Comparison of ENCODE assay signal across 17 cellular contexts in the genomic region with DNA sequence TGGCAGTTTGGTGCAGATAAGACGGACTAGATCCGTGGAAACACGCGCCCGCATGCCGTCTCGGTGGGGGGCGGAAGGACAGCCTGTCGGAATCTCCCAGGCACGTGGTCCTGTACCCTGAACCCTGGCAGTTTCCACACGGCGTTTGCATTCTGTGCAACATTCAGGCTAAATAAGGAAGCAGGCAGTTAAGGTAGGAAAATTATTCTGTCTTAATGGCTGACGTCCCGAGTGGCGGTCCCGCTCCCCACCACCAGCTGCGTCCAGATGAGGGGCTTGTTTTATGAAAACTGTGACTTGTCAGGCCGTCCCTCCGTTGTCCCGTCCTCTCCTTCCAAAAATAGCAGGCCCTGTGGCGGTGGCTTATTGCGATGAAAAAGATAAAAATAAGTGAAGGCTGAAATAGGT.
A peak's percentile ranks its signal among the peaks of the same experiment; 100 is the strongest.
DNase-seq lines count a peak whose midpoint lies in the region; ATAC-seq and TF ChIP-seq lines count a peak whose summit lies in the region.
"Had no signal": no experiment of that assay in that cellular context is flagged by ENCODE, and none has a peak within 500 bp of the region (broad histone marks: within the 10 kb centered on the region; RNA-seq: fewer than 3 reads in every experiment).

No MANE protein-coding gene starts in this region.

- H3K36me3 Mint-ChIP-seq in H9 (ENCODE audit: insufficient read depth in 1 of 3, low read depth in 3 of 3), result no peaks in the 10 kb centered on the region
- peaks cover 5% of the 10 kb centered on the region for H3K36me3 Mint-ChIP-seq in activated naive CD8-positive, alpha-beta T cell
- H3K36me3 Mint-ChIP-seq: mesothelial cell of epicardium had no signal

- no peak for TF ChIP-seq CTCF in H9 (conservative IDR thresholded peaks at IDR 0.05)

- H3K14ac ChIP-seq in H9 (ENCODE audit: insufficient read depth, low read length) (no peak overlapping the region), neuronal stem cell (ENCODE audit: low read length) (no peak overlapping the region)

- no peaks in the 10 kb centered on the region for H3K9me3 Mint-ChIP-seq in H9
- no peaks in the 10 kb centered on the region for H3K9me3 Mint-ChIP-seq in activated naive CD8-positive, alpha-beta T cell (ENCODE audit: low read depth)
- H3K9me3 Mint-ChIP-seq: dendritic cell treated with granulocyte-macrophage colony-stimulating factor and Interleukin-4, amounts not matched to agents 40 ng/mL and 50 ng/mL, for 4 days; mesothelial cell of epicardium had no signal

- no peak overlapping the region for H2AFZ ChIP-seq in H9 (ENCODE audit: low read length)
- H2AFZ ChIP-seq in neuronal stem cell (ENCODE audit: low read length), result no peak overlapping the region

- H4K91ac ChIP-seq in H9 (ENCODE audit: insufficient read length, low read depth, low read length) (no peak overlapping the region), neuronal stem cell (ENCODE audit: low read depth, low read length, poor library complexity) (no peak overlapping the region)

- peaks cover 0 to 21% (median 12%) of the 10 kb centered on the region in 11 experiments; a peak in 13 of 22 replicates for H3K36me3 ChIP-seq in BLaER1 treated with 17β-estradiol and CSF1 and Interleukin-3, amounts not matched to agents 10 nM and 100 nM
- H3K36me3 ChIP-seq in neuronal stem cell (replicated peaks in 1 of 2; ENCODE audit: control insufficient read depth in 2 of 2, insufficient read depth in 2 of 2, low read length in 2 of 2), result no peaks in the 10 kb centered on the region

- H2BK20ac ChIP-seq in H9 (ENCODE audit: low read depth, low read length, poor library complexity, severe bottlenecking), result no peak overlapping the region

- no CpG with 5 or more reads among the region's 22 CpGs for WGBS in H9 (ENCODE audit: extremely low coverage, insufficient read length, low lambda C conversion rate)
- no CpG with 5 or more reads among the region's 22 CpGs for WGBS in neuronal stem cell (ENCODE audit: extremely low coverage in 2 of 2, insufficient read length in 2 of 2, insufficient replicate concordance in 1 of 2), 2 donors

- no peak overlapping the region for H3K4me3 Mint-ChIP-seq in H9
- peak overlapping the region; percentile 85 for H3K4me3 Mint-ChIP-seq in activated naive CD8-positive, alpha-beta T cell
- H3K4me3 Mint-ChIP-seq: dendritic cell treated with granulocyte-macrophage colony-stimulating factor and Interleukin-4, amounts not matched to agents 40 ng/mL and 50 ng/mL, for 4 days; mesothelial cell of epicardium had no signal

- H2BK12ac ChIP-seq in H9 (ENCODE audit: insufficient read length, low read depth, low read length), result no peak overlapping the region
- H2BK12ac ChIP-seq in neuronal stem cell (ENCODE audit: low read length), result no peak overlapping the region

- H3K4me1 ChIP-seq in BLaER1 treated with 17β-estradiol and CSF1 and Interleukin-3, amounts not matched to agents 10 nM and 100 nM, result peaks cover 16 to 50% (median 35%) of the 10 kb centered on the region in 10 experiments
- H3K4me1 ChIP-seq in H9 (ENCODE audit: insufficient read depth, low read length) (no peaks in the 10 kb centered on the region), neuronal stem cell (ENCODE audit: control insufficient read depth in 2 of 2, insufficient read depth in 1 of 2, low read depth in 1 of 2, low read length in 2 of 2) (no peaks in the 10 kb centered on the region)

- H2BK120ac ChIP-seq in H9 (ENCODE audit: low read depth, low read length, poor library complexity, severe bottlenecking) (no peak overlapping the region), neuronal stem cell (ENCODE audit: low read depth, low read length) (no peak overlapping the region)

- no peak overlapping the region for H3K27ac ChIP-seq in BLaER1 treated with 17β-estradiol and CSF1 and Interleukin-3, amounts not matched to agents 10 nM and 100 nM
- H3K27ac ChIP-seq in H9 (ENCODE audit: insufficient read length, low read depth, low read length) (no peak overlapping the region), neuronal stem cell (replicated peaks; ENCODE audit: low read length) (no peak overlapping the region)
- H3K27ac ChIP-seq: psoas muscle, stomach had no signal

- H3K4me2 ChIP-seq in BLaER1 treated with 17β-estradiol and CSF1 and Interleukin-3, amounts not matched to agents 10 nM and 100 nM, result peak overlapping the region in 10 of 11 experiments; percentile 21 to 60 (median 52); a peak in 17 of 22 replicates
- H3K4me2 ChIP-seq in H9 (ENCODE audit: insufficient read depth, insufficient read length, low read length) (no peak overlapping the region), neuronal stem cell (ENCODE audit: insufficient read depth, low read length, poor library complexity, severe bottlenecking) (no peak overlapping the region)

- H3K18ac ChIP-seq in H9 (ENCODE audit: insufficient read length, low read depth, low read length) (no peak overlapping the region), neuronal stem cell (ENCODE audit: low read length) (no peak overlapping the region)

- no peak overlapping the region for H2BK15ac ChIP-seq in H9 (ENCODE audit: low read depth, low read length)
- no peak overlapping the region for H2BK15ac ChIP-seq in neuronal stem cell (ENCODE audit: low read length)

- no peak overlapping the region for H3K56ac ChIP-seq in H9 (ENCODE audit: insufficient read length, low read depth, low read length)

- H2AK5ac ChIP-seq in H9 (ENCODE audit: insufficient read length, low read length), result no peak overlapping the region
- H2AK5ac ChIP-seq in neuronal stem cell (ENCODE audit: low read depth, low read length), result no peak overlapping the region

- H3K23ac ChIP-seq in H9 (ENCODE audit: insufficient read length, low read depth, low read length), result no peak overlapping the region
- peak overlapping the region; percentile 40 for H3K23ac ChIP-seq in neuronal stem cell (ENCODE audit: low read depth, low read length, poor library complexity)

- H2BK5ac ChIP-seq in H9 (ENCODE audit: insufficient read length, low read length), result no peak overlapping the region
- no peak overlapping the region for H2BK5ac ChIP-seq in neuronal stem cell (ENCODE audit: low read length)

- ATAC-seq in GM19395 (IDR thresholded peaks at IDR 0.05; ENCODE audit: unreplicated experiment), result no peak
- ATAC-seq in HG03139 (IDR thresholded peaks at IDR 0.05; ENCODE audit: unreplicated experiment), result no peak
- ATAC-seq: HCT116 had no signal

- 0 out of 22 replicates have a peak overlapping the region, but pooled peaks of 2 of the 11 experiments have one; percentile 16 to 29 for H3K9ac ChIP-seq in BLaER1 treated with 17β-estradiol and CSF1 and Interleukin-3, amounts not matched to agents 10 nM and 100 nM
- H3K9ac ChIP-seq in H9 (ENCODE audit: extremely low read depth, insufficient read length, low read length), result no peak overlapping the region
- H3K9ac ChIP-seq in neuronal stem cell (ENCODE audit: low read depth, low read length, poor library complexity), result no peak overlapping the region

- peak; percentile 20 for DNase-seq in H9
- DNase-seq in neuronal stem cell (ENCODE audit: low spot score), result no peak
- no peak for DNase-seq in stimulated activated CD4-positive, alpha-beta T cell treated with anti-CD3 and anti-CD28 coated beads, Interleukin-12 subunit alpha, Interleukin-12 subunit beta, amount 100 ng/mL, for 4 hours
- DNase-seq in GM19240 (ENCODE audit: insufficient read length, low spot score), result no peak
- DNase-seq: activated gamma-delta T cell, NCI-H1694, NCI-H524 treated with DMSO at 0.1 percent for 48 hours, psoas muscle, SHP77, stomach had no signal

- H3K27ac Mint-ChIP-seq in H9, result no peak overlapping the region; a peak in 1 of 7 replicates
- H3K27ac Mint-ChIP-seq in activated naive CD8-positive, alpha-beta T cell, result peak overlapping the region; percentile 98
- H3K27ac Mint-ChIP-seq: dendritic cell treated with granulocyte-macrophage colony-stimulating factor and Interleukin-4, amounts not matched to agents 40 ng/mL and 50 ng/mL, for 4 days; mesothelial cell of epicardium had no signal

- H3K4me1 Mint-ChIP-seq in H9, result peaks cover 0 to 9% of the 10 kb centered on the region in 2 experiments; a peak in 1 of 4 replicates
- H3K4me1 Mint-ChIP-seq in activated naive CD8-positive, alpha-beta T cell (ENCODE audit: low read depth), result peaks cover 51% of the 10 kb centered on the region

- peaks cover 3% of the 10 kb centered on the region; the same call in 1 of the 2 replicates for H3K27me3 Mint-ChIP-seq in H9 (ENCODE audit: low read depth)
- no peaks in the 10 kb centered on the region for H3K27me3 Mint-ChIP-seq in activated naive CD8-positive, alpha-beta T cell

- H3K9me3 ChIP-seq in BLaER1 treated with 17β-estradiol and CSF1 and Interleukin-3, amounts not matched to agents 10 nM and 100 nM (replicated peaks in 1 of 11), result no peaks in the 10 kb centered on the region
- H3K9me3 ChIP-seq in H9 (ENCODE audit: control insufficient read depth, low read depth, low read length) (no peaks in the 10 kb centered on the region), neuronal stem cell (replicated peaks in 1 of 2; ENCODE audit: control insufficient read depth in 2 of 2, insufficient read depth in 1 of 2, low read depth in 1 of 2, low read length in 2 of 2) (peaks cover 0 to 5% of the 10 kb centered on the region in 2 donors)
- H3K9me3 ChIP-seq: psoas muscle, stomach had no signal

- H4K8ac ChIP-seq in H9 (replicated peaks; ENCODE audit: insufficient read length, low read depth, low read length), result no peak overlapping the region
- no peak overlapping the region for H4K8ac ChIP-seq in neuronal stem cell (ENCODE audit: low read depth, low read length)

- no peaks in the 10 kb centered on the region for H3K23me2 ChIP-seq in H9 (ENCODE audit: insufficient read length, low read depth, low read length, poor library complexity, severe bottlenecking)

- no peaks in the 10 kb centered on the region for H3K79me2 ChIP-seq in H9 (ENCODE audit: insufficient read depth, low read length)

- peaks cover 0 to 26% (median 0%) of the 10 kb centered on the region in 11 experiments; a peak in 7 of 22 replicates for H4K20me1 ChIP-seq in BLaER1 treated with 17β-estradiol and CSF1 and Interleukin-3, amounts not matched to agents 10 nM and 100 nM
- no peaks in the 10 kb centered on the region for H4K20me1 ChIP-seq in H9 (ENCODE audit: control insufficient read depth, insufficient read depth, insufficient read length)

- peaks cover 0 to 21% (median 6%) of the 10 kb centered on the region in 11 experiments; a peak in 10 of 22 replicates for H3K27me3 ChIP-seq in BLaER1 treated with 17β-estradiol and CSF1 and Interleukin-3, amounts not matched to agents 10 nM and 100 nM
- H3K27me3 ChIP-seq in H9 (ENCODE audit: insufficient read depth, low read length), result no peaks in the 10 kb centered on the region
- H3K27me3 ChIP-seq in neuronal stem cell (ENCODE audit: control insufficient read depth in 3 of 3, insufficient read depth in 3 of 3, low read depth in 1 of 3, low read length in 3 of 3), result peaks cover 0 to 10% (median 0%) of the 10 kb centered on the region in 3 experiments

- no peak overlapping the region for H4K5ac ChIP-seq in H9 (ENCODE audit: insufficient read length, low read depth, low read length)

- no peak overlapping the region for H3K4ac ChIP-seq in H9 (ENCODE audit: low read depth, low read length)
- H3K4ac ChIP-seq in neuronal stem cell (ENCODE audit: low read length), result no peak overlapping the region

- no peak overlapping the region for H3T11ph ChIP-seq in H9 (ENCODE audit: low read length)

- H3K4me3 ChIP-seq in BLaER1 treated with 17β-estradiol and CSF1 and Interleukin-3, amounts not matched to agents 10 nM and 100 nM, result no peak overlapping the region
- H3K4me3 ChIP-seq in neuronal stem cell (ENCODE audit: low read length in 2 of 2), result no peak overlapping the region
- H3K4me3 ChIP-seq: psoas muscle, stomach had no signal

- H3K79me1 ChIP-seq in H9 (ENCODE audit: insufficient read depth, low read depth, low read length, poor library complexity, severe bottlenecking) (no peaks in the 10 kb centered on the region), neuronal stem cell (ENCODE audit: low read depth, low read length) (peaks cover 4% of the 10 kb centered on the region)

Comparison
In these comparisons a context has a peak if more than half of its experiments do, and no peak if none do; other contexts are left out.
1. H3K4me2 ChIP-seq: peak in BLaER1 treated with 17β-estradiol and CSF1 and Interleukin-3, amounts not matched to agents 10 nM and 100 nM (10 of 11); none in H9 (single experiment) and neuronal stem cell (single experiment).